In genomic region chr3:11185564-11186317, GRCh38 we compare ENCODE assay signal across 1 cellular context.
A peak's percentile ranks its signal among the peaks of the same experiment; 100 is the strongest.
TF ChIP-seq lines count a peak whose summit lies in the region.

No MANE protein-coding gene starts in this region.

TF ChIP-seq in A549, 52 proteins besides CTCF, POLR2A, EP300 and RAD21 (continued from another document):
- TF ChIP-seq PBX3 (IDR thresholded peaks at IDR 0.05): no peak
- TF ChIP-seq MYC (IDR thresholded peaks at IDR 0.05; ENCODE audit: borderline replicate concordance, low read length): no peak
- no peak for TF ChIP-seq RARB (CRISPR knock-in tag; IDR thresholded peaks at IDR 0.05)
- TF ChIP-seq TP53 (CRISPR knock-in tag; IDR thresholded peaks at IDR 0.05): no peak
- TF ChIP-seq USF2 (IDR thresholded peaks at IDR 0.05): no peak
- no peak for TF ChIP-seq ZC3H11A (IDR thresholded peaks at IDR 0.05)
- TF ChIP-seq ZFP36 (IDR thresholded peaks at IDR 0.05; ENCODE audit: borderline replicate concordance, partially characterized antibody): no peak
- no peak for TF ChIP-seq FOSL2 (IDR thresholded peaks at IDR 0.05)
- TF ChIP-seq FOSL2 (CRISPR knock-in tag; IDR thresholded peaks at IDR 0.05): 0 out of 2 replicates have a peak, but pooled peaks have one; percentile 21
- no peak for TF ChIP-seq EHF (CRISPR knock-in tag; IDR thresholded peaks at IDR 0.05)
- no peak for TF ChIP-seq ATOH8 (CRISPR knock-in tag; IDR thresholded peaks at IDR 0.05; ENCODE audit: low read depth)
